ENCODE assay signal across 16 cellular contexts in the genomic region with DNA sequence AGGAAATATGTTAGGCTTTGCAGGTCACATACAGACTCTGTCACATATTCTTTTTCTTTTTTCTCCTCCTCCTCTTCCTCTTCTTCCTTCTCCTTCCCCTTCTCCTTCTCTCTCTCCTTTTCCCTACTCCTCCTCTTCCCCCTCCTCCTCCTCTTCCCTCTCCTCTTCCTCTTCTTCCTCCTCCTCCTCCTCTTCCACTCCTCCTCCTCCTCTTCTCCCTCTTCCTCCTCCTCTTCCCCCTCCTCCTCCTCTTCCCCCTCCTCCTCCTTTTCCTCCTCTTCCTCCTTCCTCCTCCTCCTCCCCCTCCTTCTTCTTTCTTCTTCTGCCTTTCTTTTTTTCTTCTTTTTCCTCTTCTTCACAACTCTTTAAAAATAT.
DNase-seq lines count a peak whose midpoint lies in the region; ATAC-seq and TF ChIP-seq lines count a peak whose summit lies in the region.
"Had no signal": no experiment of that assay in that cellular context is flagged by ENCODE, and none has a peak within 500 bp of the region (broad histone marks: within the 10 kb centered on the region; RNA-seq: fewer than 3 reads in every experiment).

No MANE protein-coding gene starts in this region.

- peak overlapping the region; percentile 87; the same call in 1 of the 2 replicates for H3K4me2 ChIP-seq in IMR-90 (ENCODE audit: low read depth, low read length)
- H3K4me2 ChIP-seq: GM23338 had no signal

- no peaks in the 10 kb centered on the region for H3K36me3 Mint-ChIP-seq in CD4-positive, CD25-positive, alpha-beta regulatory T cell
- no peaks in the 10 kb centered on the region for H3K36me3 Mint-ChIP-seq in activated naive CD8-positive, alpha-beta T cell treated with anti-CD3 and anti-CD28 coated beads, Interleukin-2, amount 50 U/mL, for 24 hours (ENCODE audit: low read depth)

- peak overlapping the region; percentile 24 for H3K18ac ChIP-seq in IMR-90 (ENCODE audit: low read depth, low read length)

- H3K27me3 Mint-ChIP-seq in CD4-positive, CD25-positive, alpha-beta regulatory T cell: peaks cover 7% of the 10 kb centered on the region
- H3K27me3 Mint-ChIP-seq in activated naive CD8-positive, alpha-beta T cell treated with anti-CD3 and anti-CD28 coated beads, Interleukin-2, amount 50 U/mL, for 24 hours: peaks cover 2% of the 10 kb centered on the region

- H3K14ac ChIP-seq in IMR-90 (replicated peaks; ENCODE audit: low read depth, low read length): peak overlapping the region; percentile 3; the same call in 1 of the 2 replicates

- no TSS peak for BruUV-seq in IMR-90 (replicated peaks; lab: Mats Ljungman, UMichigan)

- intact Hi-C loops in IMR-90 (cut with micrococcal nuclease) (no loop called here), Right ventricle myocardium superior (cut with DNase I) (no loop called here)

- TF ChIP-seq POLR2A in IMR-90 (IDR thresholded peaks at IDR 0.05; ENCODE audit: low read depth, low read length): no peak

- no peak for ATAC-seq in CD4-positive, CD25-positive, alpha-beta regulatory T cell (ENCODE audit: low read depth in 2 of 2)
- ATAC-seq in IMR-90 (ENCODE audit: low read depth): no peak
- ATAC-seq in activated naive CD8-positive, alpha-beta T cell treated with anti-CD3 and anti-CD28 coated beads, Interleukin-2, amount 50 U/mL, for 24 hours: no peak
- ATAC-seq in GM18519 (IDR thresholded peaks at IDR 0.05; ENCODE audit: low FRiP score, unreplicated experiment): no peak
- no peak for ATAC-seq in Right ventricle myocardium superior (ENCODE audit: poor library complexity)
- ATAC-seq in HG02981 (IDR thresholded peaks at IDR 0.05; ENCODE audit: unreplicated experiment): no peak
- ATAC-seq: GM23338 had no signal

- peak overlapping the region; percentile 71 for H3K4me3 ChIP-seq in CD4-positive, CD25-positive, alpha-beta regulatory T cell (ENCODE audit: low read depth, low read length)
- H3K4me3 ChIP-seq in IMR-90 (ENCODE audit: insufficient read depth, low read depth, low read length): peak overlapping the region; percentile 42; the same call in 1 of the 2 replicates
- H3K4me3 ChIP-seq in muscle layer of duodenum (ENCODE audit: low read depth in 1 of 2, low read length in 2 of 2): peak overlapping the region in 1 of 2 donors; percentile 45
- H3K4me3 ChIP-seq: GM23338, lung had no signal

- POLR2A ChIA-PET in IMR-90 (lab: Charles Lee; ENCODE audit: unreplicated experiment): no interaction called here

- no peaks in the 10 kb centered on the region for H3K79me1 ChIP-seq in IMR-90 (ENCODE audit: low read depth in 1 of 2, low read length in 2 of 2)

- no peak overlapping the region for H3K4ac ChIP-seq in IMR-90 (ENCODE audit: low read depth, low read length)

- in situ Hi-C loops in IMR-90 (cut with MboI; ENCODE audit: low sequenced_read_pairs) (no loop called here), KBM-7 (cut with MboI; ENCODE audit: low pct_unique_long_range_greater_than_20kb, low sequenced_read_pairs) (no loop called here)

- H4K5ac ChIP-seq in IMR-90 (ENCODE audit: low read depth, low read length): peak overlapping the region; percentile 94

- H3K56ac ChIP-seq in IMR-90 (ENCODE audit: extremely low read depth, insufficient read depth, low read length): no peak overlapping the region

- H3K36me3 ChIP-seq in CD4-positive, CD25-positive, alpha-beta regulatory T cell (ENCODE audit: control insufficient read depth, insufficient read depth, low read length): no peaks in the 10 kb centered on the region
- no peaks in the 10 kb centered on the region for H3K36me3 ChIP-seq in IMR-90 (ENCODE audit: control insufficient read depth, insufficient read depth, low read length)
- H3K36me3 ChIP-seq in muscle layer of duodenum (ENCODE audit: control insufficient read depth in 1 of 2, insufficient read depth in 2 of 2, low read length in 2 of 2): no peaks in the 10 kb centered on the region
- H3K36me3 ChIP-seq: heart right ventricle had no signal

- H3K9ac ChIP-seq in IMR-90 (ENCODE audit: low read depth, low read length): no peak overlapping the region

- peaks cover 11% of the 10 kb centered on the region for H3K4me1 ChIP-seq in CD4-positive, CD25-positive, alpha-beta regulatory T cell (ENCODE audit: control insufficient read depth, insufficient read depth, low read length, poor library complexity, severe bottlenecking)
- H3K4me1 ChIP-seq in IMR-90 (ENCODE audit: control insufficient read depth, insufficient read depth, low read length): peaks cover 9% of the 10 kb centered on the region
- no peaks in the 10 kb centered on the region for H3K4me1 ChIP-seq in muscle layer of duodenum (ENCODE audit: control insufficient read depth in 1 of 2, insufficient read depth in 2 of 2, low read length in 2 of 2)

- peak overlapping the region; percentile 47 for H2BK120ac ChIP-seq in IMR-90 (ENCODE audit: low read depth, low read length)

- H4K20me1 ChIP-seq in IMR-90 (ENCODE audit: insufficient read depth, low read length): no peaks in the 10 kb centered on the region

- peaks cover 0 to 2% (median 0%) of the 10 kb centered on the region in 7 donors for H3K9me3 Mint-ChIP-seq in CD4-positive, CD25-positive, alpha-beta regulatory T cell
- H3K9me3 Mint-ChIP-seq in activated naive CD8-positive, alpha-beta T cell treated with anti-CD3 and anti-CD28 coated beads, Interleukin-2, amount 50 U/mL, for 24 hours: no peaks in the 10 kb centered on the region
- H3K9me3 Mint-ChIP-seq: GM23338 had no signal

- dilution Hi-C loops in IMR-90 (cut with HindIII; ENCODE audit: low sequenced_read_pairs, unreplicated experiment): no loop called here

- H2AK5ac ChIP-seq in IMR-90 (ENCODE audit: low read depth, low read length): no peak overlapping the region

- DNase-seq in CD4-positive, CD25-positive, alpha-beta regulatory T cell: no peak
- no peak for DNase-seq in IMR-90
- no peak for DNase-seq in activated naive CD8-positive, alpha-beta T cell treated with anti-CD3 and anti-CD28 coated beads, Interleukin-2, amount 50 U/mL, for 24 hours
- DNase-seq in KBM-7: no peak
- no peak for DNase-seq in Right ventricle myocardium superior
- DNase-seq: activated CD8-positive, alpha-beta memory T cell treated with anti-CD3 and anti-CD28 coated beads for 24 hours; Calu3; NCI-H1417 treated with DMSO at 0.1 percent for 48 hours; NCI-H774; posterior cingulate gyrus had no signal

- H3K4me1 Mint-ChIP-seq in CD4-positive, CD25-positive, alpha-beta regulatory T cell: peaks cover 0 to 22% (median 17%) of the 10 kb centered on the region in 4 donors
- peaks cover 27% of the 10 kb centered on the region for H3K4me1 Mint-ChIP-seq in activated naive CD8-positive, alpha-beta T cell treated with anti-CD3 and anti-CD28 coated beads, Interleukin-2, amount 50 U/mL, for 24 hours

- H2AFZ ChIP-seq in IMR-90 (replicated peaks; ENCODE audit: low read length, poor library complexity): no peak overlapping the region
- H2AFZ ChIP-seq: GM23338 had no signal

- H3K27ac ChIP-seq in CD4-positive, CD25-positive, alpha-beta regulatory T cell (ENCODE audit: insufficient read depth, low read length, poor library complexity, severe bottlenecking): peak overlapping the region; percentile 58
- H3K27ac ChIP-seq in IMR-90 (ENCODE audit: insufficient read depth, low read length): peak overlapping the region; percentile 63; the same call in 1 of the 2 replicates
- H3K27ac ChIP-seq in muscle layer of duodenum (ENCODE audit: low read length): peak overlapping the region; percentile 45

- no peak overlapping the region for H2AK9ac ChIP-seq in IMR-90 (replicated peaks; ENCODE audit: low read depth, low read length, poor library complexity)

- peak overlapping the region; percentile 59 to 78 (median 74) for H3K4me3 Mint-ChIP-seq in CD4-positive, CD25-positive, alpha-beta regulatory T cell
- no peak overlapping the region for H3K4me3 Mint-ChIP-seq in activated naive CD8-positive, alpha-beta T cell treated with anti-CD3 and anti-CD28 coated beads, Interleukin-2, amount 50 U/mL, for 24 hours
- H3K4me3 Mint-ChIP-seq: GM23338 had no signal

- H4K91ac ChIP-seq in IMR-90 (ENCODE audit: insufficient read depth, low read depth, low read length): 0 out of 2 replicates have a peak overlapping the region, but pooled peaks have one; percentile 8

- TF ChIP-seq RAD21 in IMR-90 (IDR thresholded peaks at IDR 0.05; ENCODE audit: low read length): no peak

- 0 out of 3 replicates have a peak overlapping the region, but pooled peaks have one; percentile 34 for H2BK15ac ChIP-seq in IMR-90 (ENCODE audit: low read depth, low read length)

- no peak overlapping the region for H2BK20ac ChIP-seq in IMR-90 (ENCODE audit: low read depth, low read length)

- H3K27ac Mint-ChIP-seq in CD4-positive, CD25-positive, alpha-beta regulatory T cell: peak overlapping the region; percentile 44 to 60 (median 59)
- peak overlapping the region; percentile 81 for H3K27ac Mint-ChIP-seq in activated naive CD8-positive, alpha-beta T cell treated with anti-CD3 and anti-CD28 coated beads, Interleukin-2, amount 50 U/mL, for 24 hours
- H3K27ac Mint-ChIP-seq: GM23338 had no signal

- H3K27me3 ChIP-seq in CD4-positive, CD25-positive, alpha-beta regulatory T cell (ENCODE audit: control insufficient read depth, insufficient read depth, low read length): peaks cover 4% of the 10 kb centered on the region
- H3K27me3 ChIP-seq in IMR-90 (ENCODE audit: control insufficient read depth, insufficient read depth, low read length) (peaks cover 4% of the 10 kb centered on the region), muscle layer of duodenum (ENCODE audit: low read depth, low read length) (no peaks in the 10 kb centered on the region)
- H3K27me3 ChIP-seq: heart right ventricle had no signal

- no peaks in the 10 kb centered on the region for H3K9me3 ChIP-seq in CD4-positive, CD25-positive, alpha-beta regulatory T cell (ENCODE audit: control insufficient read depth in 2 of 2, low read length in 2 of 2)
- H3K9me3 ChIP-seq in IMR-90 (ENCODE audit: control insufficient read depth, insufficient read depth, low read length): no peaks in the 10 kb centered on the region
- H3K9me3 ChIP-seq in muscle layer of duodenum (ENCODE audit: control insufficient read depth in 1 of 2, low read length in 2 of 2): no peaks in the 10 kb centered on the region
- H3K9me3 ChIP-seq: heart right ventricle had no signal

- CTCF ChIA-PET in IMR-90 (lab: Yijun Ruan, JAX): no interaction called here

- H3K23ac ChIP-seq in IMR-90 (ENCODE audit: low read depth, low read length): no peak overlapping the region

- H2BK5ac ChIP-seq in IMR-90 (ENCODE audit: low read depth, low read length, poor library complexity, severe bottlenecking): peak overlapping the region; percentile 12

- H3K9me1 ChIP-seq in IMR-90 (ENCODE audit: insufficient read depth, low read length): no peaks in the 10 kb centered on the region

- peak overlapping the region; percentile 50 to 91; a peak in 3 of 4 replicates for H4K8ac ChIP-seq in IMR-90 (ENCODE audit: low read depth in 2 of 2, low read length in 2 of 2)

- TF ChIP-seq CTCF in IMR-90 (conservative IDR thresholded peaks at IDR 0.05; ENCODE audit: low read depth, low read length): no peak
